3 cellular contexts compared by ENCODE assay signal in the genomic region with DNA sequence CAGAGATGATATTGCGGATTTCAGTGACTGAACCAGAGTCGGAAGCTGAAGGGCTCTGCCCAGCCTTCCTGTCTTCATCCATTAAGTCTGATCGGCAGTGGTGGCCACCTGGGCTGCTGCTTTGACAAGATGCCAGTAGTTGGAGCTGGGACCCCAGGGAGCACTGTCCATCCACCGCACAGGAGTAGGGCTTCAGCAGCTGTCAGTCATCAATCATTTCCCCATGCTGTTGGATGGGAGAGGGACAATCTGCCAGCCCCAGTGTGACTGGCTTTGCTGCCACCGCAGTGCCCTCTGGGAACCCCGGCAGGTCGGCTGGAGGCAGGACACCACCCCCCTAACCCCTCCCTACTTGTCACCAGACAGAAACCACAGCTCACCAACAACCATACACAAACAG.
TF ChIP-seq lines count a peak whose summit lies in the region.

No MANE protein-coding gene starts in this region.

TF ChIP-seq in HEK293T, 16 proteins besides CTCF, POLR2A, EP300 and RAD21:
- TF ChIP-seq CTBP1 (IDR thresholded peaks at IDR 0.05; ENCODE audit: borderline replicate concordance) (no peak), FOXM1 (IDR thresholded peaks at IDR 0.05; ENCODE audit: borderline replicate concordance) (no peak)
- TF ChIP-seq, protein P1, sequence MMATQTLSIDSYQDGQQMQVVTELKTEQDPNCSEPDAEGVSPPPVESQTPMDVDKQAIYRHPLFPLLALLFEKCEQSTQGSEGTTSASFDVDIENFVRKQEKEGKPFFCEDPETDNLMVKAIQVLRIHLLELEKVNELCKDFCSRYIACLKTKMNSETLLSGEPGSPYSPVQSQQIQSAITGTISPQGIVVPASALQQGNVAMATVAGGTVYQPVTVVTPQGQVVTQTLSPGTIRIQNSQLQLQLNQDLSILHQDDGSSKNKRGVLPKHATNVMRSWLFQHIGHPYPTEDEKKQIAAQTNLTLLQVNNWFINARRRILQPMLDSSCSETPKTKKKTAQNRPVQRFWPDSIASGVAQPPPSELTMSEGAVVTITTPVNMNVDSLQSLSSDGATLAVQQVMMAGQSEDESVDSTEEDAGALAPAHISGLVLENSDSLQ (IDR thresholded peaks at IDR 0.05): peak; percentile 68

TF ChIP-seq in GM12878, 131 proteins besides CTCF, POLR2A, EP300 and RAD21:
- no peak for TF ChIP-seq CBX3 (IDR thresholded peaks at IDR 0.05; ENCODE audit: borderline replicate concordance, low read depth)
- TF ChIP-seq, protein P2, sequence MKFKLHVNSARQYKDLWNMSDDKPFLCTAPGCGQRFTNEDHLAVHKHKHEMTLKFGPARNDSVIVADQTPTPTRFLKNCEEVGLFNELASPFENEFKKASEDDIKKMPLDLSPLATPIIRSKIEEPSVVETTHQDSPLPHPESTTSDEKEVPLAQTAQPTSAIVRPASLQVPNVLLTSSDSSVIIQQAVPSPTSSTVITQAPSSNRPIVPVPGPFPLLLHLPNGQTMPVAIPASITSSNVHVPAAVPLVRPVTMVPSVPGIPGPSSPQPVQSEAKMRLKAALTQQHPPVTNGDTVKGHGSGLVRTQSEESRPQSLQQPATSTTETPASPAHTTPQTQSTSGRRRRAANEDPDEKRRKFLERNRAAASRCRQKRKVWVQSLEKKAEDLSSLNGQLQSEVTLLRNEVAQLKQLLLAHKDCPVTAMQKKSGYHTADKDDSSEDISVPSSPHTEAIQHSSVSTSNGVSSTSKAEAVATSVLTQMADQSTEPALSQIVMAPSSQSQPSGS (IDR thresholded peaks at IDR 0.05; ENCODE audit: low read length): no peak
- TF ChIP-seq, protein P1 (IDR thresholded peaks at IDR 0.05): peak; percentile 27; the same call in 1 of the 2 replicates

TF ChIP-seq in WTC11, 78 proteins besides CTCF, POLR2A, EP300 and RAD21:
- TF ChIP-seq, protein P3, sequence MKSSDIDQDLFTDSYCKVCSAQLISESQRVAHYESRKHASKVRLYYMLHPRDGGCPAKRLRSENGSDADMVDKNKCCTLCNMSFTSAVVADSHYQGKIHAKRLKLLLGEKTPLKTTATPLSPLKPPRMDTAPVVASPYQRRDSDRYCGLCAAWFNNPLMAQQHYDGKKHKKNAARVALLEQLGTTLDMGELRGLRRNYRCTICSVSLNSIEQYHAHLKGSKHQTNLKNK (CRISPR knock-in tag; IDR thresholded peaks at IDR 0.05): no peak
- no peak for TF ChIP-seq IRF2 (CRISPR knock-in tag; IDR thresholded peaks at IDR 0.05; ENCODE audit: borderline replicate concordance, low read depth)
- TF ChIP-seq JUN (CRISPR knock-in tag; IDR thresholded peaks at IDR 0.05): no peak
